Comparison of ENCODE assay signal across 9 cellular contexts in the genomic region with DNA sequence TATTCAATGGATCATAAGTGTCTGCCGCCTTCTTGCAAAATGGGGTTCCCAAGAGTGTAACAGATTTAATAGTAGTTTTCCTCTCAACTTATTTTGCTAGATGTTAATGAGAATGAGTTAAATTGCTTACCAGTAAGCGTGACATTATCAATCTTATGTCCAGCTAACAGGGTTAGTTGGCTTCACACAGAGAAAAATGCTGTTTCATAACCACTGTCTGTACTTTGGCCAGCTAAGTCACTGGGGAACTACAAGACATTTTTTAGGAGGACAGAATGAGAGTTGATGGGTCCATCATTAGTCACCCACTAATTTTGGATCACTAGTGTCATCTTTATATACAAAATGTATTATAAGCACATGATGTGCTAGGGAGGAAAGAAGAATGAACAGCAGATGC. TPM values are rescaled to one million over a fixed set of nuclear protein-coding genes. Genes with fewer than 3 reads are reported as not detected.
DNase-seq lines count a peak whose midpoint lies in the region; ATAC-seq, FAIRE-seq and TF ChIP-seq lines count a peak whose summit lies in the region.
"Had no signal": no experiment of that assay in that cellular context is flagged by ENCODE, and none has a peak within 500 bp of the region (broad histone marks: within the 10 kb centered on the region; RNA-seq: fewer than 3 reads in every experiment).

No MANE protein-coding gene starts in this region.

- H3K4me3 ChIP-seq in BLaER1 treated with 17β-estradiol and CSF1 and Interleukin-3, amounts not matched to agents 10 nM and 100 nM: peak overlapping the region; percentile 73 to 86 (median 80)
- H3K4me3 ChIP-seq in endothelial cell of umbilical vein (replicated peaks in 1 of 3; ENCODE audit: insufficient read depth in 1 of 3, low read depth in 1 of 3, low read length in 3 of 3) (peak overlapping the region in 2 of 3 experiments; percentile 75 to 84), osteoblast (ENCODE audit: insufficient read depth, low read length) (peak overlapping the region; percentile 76)

- intact Hi-C loops in endothelial cell of umbilical vein (cut with micrococcal nuclease): no loop called here

- H3K27me3 Mint-ChIP-seq in T-helper 17 cell: no peaks in the 10 kb centered on the region

- H3K79me2 ChIP-seq in endothelial cell of umbilical vein (ENCODE audit: control insufficient read depth, insufficient read depth, low read length) (peaks cover 22% of the 10 kb centered on the region), osteoblast (ENCODE audit: insufficient read depth, low read length) (peaks cover 50% of the 10 kb centered on the region)

- no peak overlapping the region for H3K27ac Mint-ChIP-seq in T-helper 17 cell

- dilution Hi-C loops in endothelial cell of umbilical vein (cut with MboI; ENCODE audit: extremely low pct_ligation_motif_present, low sequenced_read_pairs): no loop called here

- peaks cover 21% of the 10 kb centered on the region for H3K4me1 Mint-ChIP-seq in T-helper 17 cell

- TF ChIP-seq POLR2A in endothelial cell of umbilical vein (IDR thresholded peaks at IDR 0.05; ENCODE audit: low read depth, low read length): no peak

- peaks cover 9 to 26% (median 19%) of the 10 kb centered on the region in 11 experiments for H3K36me3 ChIP-seq in BLaER1 treated with 17β-estradiol and CSF1 and Interleukin-3, amounts not matched to agents 10 nM and 100 nM
- H3K36me3 ChIP-seq in endothelial cell of umbilical vein (ENCODE audit: control insufficient read depth in 2 of 2, extremely low read depth in 1 of 2, insufficient read depth in 2 of 2, low read length in 2 of 2) (peaks cover 0 to 3% of the 10 kb centered on the region in 2 experiments), osteoblast (ENCODE audit: insufficient read depth, low read length) (peaks cover 9% of the 10 kb centered on the region)

- H3K27me3 ChIP-seq in BLaER1 treated with 17β-estradiol and CSF1 and Interleukin-3, amounts not matched to agents 10 nM and 100 nM: no peaks in the 10 kb centered on the region
- no peaks in the 10 kb centered on the region for H3K27me3 ChIP-seq in endothelial cell of umbilical vein (ENCODE audit: control insufficient read depth in 2 of 2, insufficient read depth in 2 of 2, low read length in 2 of 2)
- no peaks in the 10 kb centered on the region for H3K27me3 ChIP-seq in osteoblast (ENCODE audit: insufficient read depth, low read length)

- peaks cover 5% of the 10 kb centered on the region for H3K36me3 Mint-ChIP-seq in T-helper 17 cell (ENCODE audit: low read depth)

- H3K9ac ChIP-seq in BLaER1 treated with 17β-estradiol and CSF1 and Interleukin-3, amounts not matched to agents 10 nM and 100 nM: peak overlapping the region; percentile 88 to 98 (median 91)
- H3K9ac ChIP-seq in endothelial cell of umbilical vein (replicated peaks; ENCODE audit: extremely low read depth, insufficient read depth, low read length): peak overlapping the region; percentile 89

- DNase-seq in NAMALWA (ENCODE audit: low spot score): peak; percentile 21
- no peak for DNase-seq in endothelial cell of umbilical vein (ENCODE audit: low read depth, low spot score)
- peak; percentile 18 for DNase-seq in osteoblast (ENCODE audit: insufficient read length, low spot score, missing footprints)
- DNase-seq in activated effector memory CD4-positive, alpha-beta T cell treated with Interleukin-2 at 50 U/mL for 16 hours: no peak
- DNase-seq in NCI-H1694 (lab: John Stamatoyannopoulos, UW): no peak
- DNase-seq in T-helper 17 cell: no peak
- DNase-seq: WERI-Rb-1 had no signal

- no peak overlapping the region for H2AFZ ChIP-seq in endothelial cell of umbilical vein (ENCODE audit: low read depth, low read length)
- no peak overlapping the region for H2AFZ ChIP-seq in osteoblast (ENCODE audit: low read length)

- no TSS peak for BruUV-seq in endothelial cell of umbilical vein (replicated peaks; lab: Mats Ljungman, UMichigan)

- H3K4me1 ChIP-seq in BLaER1 treated with 17β-estradiol and CSF1 and Interleukin-3, amounts not matched to agents 10 nM and 100 nM: peaks cover 21 to 35% (median 25%) of the 10 kb centered on the region in 10 experiments
- H3K4me1 ChIP-seq in endothelial cell of umbilical vein (ENCODE audit: control insufficient read depth, extremely low read depth, insufficient read depth, low read length): peaks cover 6% of the 10 kb centered on the region
- H3K4me1 ChIP-seq in osteoblast (ENCODE audit: insufficient read depth, low read length): peaks cover 24% of the 10 kb centered on the region

- H3K9me3 ChIP-seq in BLaER1 treated with 17β-estradiol and CSF1 and Interleukin-3, amounts not matched to agents 10 nM and 100 nM (replicated peaks in 1 of 11): no peaks in the 10 kb centered on the region
- H3K9me3 ChIP-seq in endothelial cell of umbilical vein (replicated peaks; ENCODE audit: control insufficient read depth, insufficient read depth, low read length) (no peaks in the 10 kb centered on the region), osteoblast (ENCODE audit: low read depth, low read length) (no peaks in the 10 kb centered on the region), T-helper 17 cell (ENCODE audit: control insufficient read depth, low read length, poor library complexity, severe bottlenecking) (no peaks in the 10 kb centered on the region)

- ATAC-seq in GM21360 (IDR thresholded peaks at IDR 0.05; ENCODE audit: unreplicated experiment) (no peak), T-helper 17 cell (no peak)

- POLR2A ChIA-PET in endothelial cell of umbilical vein (lab: Charles Lee): no interaction called here

- peak overlapping the region in 10 of 11 experiments; percentile 88 to 99 (median 95); a peak in 15 of 22 replicates for H3K27ac ChIP-seq in BLaER1 treated with 17β-estradiol and CSF1 and Interleukin-3, amounts not matched to agents 10 nM and 100 nM
- H3K27ac ChIP-seq in endothelial cell of umbilical vein (ENCODE audit: insufficient read depth, low read depth, low read length) (no peak overlapping the region), osteoblast (ENCODE audit: low read depth, low read length) (peak overlapping the region; percentile 89)

- TF ChIP-seq CTCF in endothelial cell of umbilical vein (IDR thresholded peaks at IDR 0.05; ENCODE audit: extremely low read depth in 1 of 2, insufficient read depth in 1 of 2, low read depth in 1 of 2, low read length in 2 of 2) (no peak), osteoblast (IDR thresholded peaks at IDR 0.05; ENCODE audit: extremely low read depth, low read depth, low read length) (no peak)

- no peak overlapping the region for H3K4me3 Mint-ChIP-seq in T-helper 17 cell

- H3K9me1 ChIP-seq in endothelial cell of umbilical vein (replicated peaks; ENCODE audit: control insufficient read depth, extremely low read depth, insufficient read depth, low read length): no peaks in the 10 kb centered on the region

- FAIRE-seq in endothelial cell of umbilical vein (lab: Jason Lieb, UNC): no peak

- peaks cover 0 to 27% (median 4%) of the 10 kb centered on the region in 11 experiments; a peak in 7 of 22 replicates for H4K20me1 ChIP-seq in BLaER1 treated with 17β-estradiol and CSF1 and Interleukin-3, amounts not matched to agents 10 nM and 100 nM
- no peaks in the 10 kb centered on the region for H4K20me1 ChIP-seq in endothelial cell of umbilical vein (replicated peaks; ENCODE audit: control insufficient read depth, extremely low read depth, insufficient read depth, low read length)
- H4K20me1 ChIP-seq in osteoblast (ENCODE audit: insufficient read depth, low read length): peaks cover 13% of the 10 kb centered on the region

- H3K4me2 ChIP-seq in BLaER1 treated with 17β-estradiol and CSF1 and Interleukin-3, amounts not matched to agents 10 nM and 100 nM: peak overlapping the region; percentile 77 to 94 (median 85)
- H3K4me2 ChIP-seq in endothelial cell of umbilical vein (ENCODE audit: insufficient read depth, low read length): peak overlapping the region; percentile 97
- H3K4me2 ChIP-seq in osteoblast (ENCODE audit: insufficient read depth, low read length): peak overlapping the region; percentile 84

- CTCF ChIA-PET in endothelial cell of umbilical vein (lab: Charles Lee): no interaction called here

TF ChIP-seq in endothelial cell of umbilical vein, 7 proteins besides CTCF, POLR2A, EP300 and RAD21 (continues in another document):
- TF ChIP-seq GATA2 (IDR thresholded peaks at IDR 0.05; ENCODE audit: insufficient read depth, insufficient read length, low read depth, low read length): no peak
- no peak for TF ChIP-seq FOS (IDR thresholded peaks at IDR 0.05; ENCODE audit: borderline replicate concordance, insufficient read depth, low read length)

RNA-seq across cellular contexts. Expression of a gene that starts 1.4 kb away (rescaled TPM):
- 6.8 and 8.9 TPM in 2 replicates for total RNA-seq in endothelial cell of umbilical vein
- 1.8 and 2.6 TPM in 2 replicates for polyA plus RNA-seq in endothelial cell of umbilical vein
- 3.2 and 3.7 TPM in 2 replicates for polyA plus RNA-seq in endothelial cell of umbilical vein (2011; cell fraction: cytosol; rRNA removed)
- 3.7 and 4.4 TPM in 2 replicates for polyA plus RNA-seq in endothelial cell of umbilical vein (2011; cell fraction: nucleus; rRNA removed)
- 7.4 and 7.8 TPM in 2 replicates for polyA plus RNA-seq in endothelial cell of umbilical vein (2012)
- polyA minus RNA-seq in endothelial cell of umbilical vein: 4.3 and 4.6 TPM in 2 replicates
- 3.7 TPM for polyA minus RNA-seq in endothelial cell of umbilical vein (2011; cell fraction: cytosol; rRNA and poly(A)+ RNA removed)
- 5.9 and 6.1 TPM in 2 replicates for polyA minus RNA-seq in endothelial cell of umbilical vein (2011; cell fraction: nucleus; rRNA and poly(A)+ RNA removed)
- total RNA-seq in osteoblast: 29.3 and 35.1 TPM in 2 replicates
- total RNA-seq in T-helper 17 cell: 10 to 100 TPM; 18.2 to 20.1 TPM

RNA-seq across cellular contexts. Expression of a gene that starts 14.5 kb away (rescaled TPM):
- total RNA-seq in endothelial cell of umbilical vein (1.5 and 1.6 TPM in 2 replicates), osteoblast (0.72 and 1.2 TPM in 2 replicates), T-helper 17 cell (1 to 10 TPM; 5.7 to 9.2 TPM)
- 0.40 and 0.46 TPM in 2 replicates for polyA plus RNA-seq in endothelial cell of umbilical vein
- polyA plus RNA-seq in endothelial cell of umbilical vein (2011; cell fraction: cytosol; rRNA removed): 0.57 and 0.63 TPM in 2 replicates
- polyA plus RNA-seq in endothelial cell of umbilical vein (2011; cell fraction: nucleus; rRNA removed): 2.6 and 2.8 TPM in 2 replicates
- 1.3 and 1.4 TPM in 2 replicates for polyA plus RNA-seq in endothelial cell of umbilical vein (2012)
- 1.4 and 3.7 TPM in 2 replicates for polyA minus RNA-seq in endothelial cell of umbilical vein
- polyA minus RNA-seq in endothelial cell of umbilical vein (2011; cell fraction: cytosol; rRNA and poly(A)+ RNA removed): not detected
- polyA minus RNA-seq in endothelial cell of umbilical vein (2011; cell fraction: nucleus; rRNA and poly(A)+ RNA removed): 3.1 and 4.2 TPM in 2 replicates

RNA-seq across cellular contexts. Expression of a gene that starts 18.7 kb away (rescaled TPM):
- 5.4 and 6.4 TPM in 2 replicates for total RNA-seq in endothelial cell of umbilical vein
- polyA plus RNA-seq in endothelial cell of umbilical vein: 6.3 and 7.0 TPM in 2 replicates
- 4.3 and 4.8 TPM in 2 replicates for polyA plus RNA-seq in endothelial cell of umbilical vein (2011; cell fraction: cytosol; rRNA removed)
- 3.3 and 3.8 TPM in 2 replicates for polyA plus RNA-seq in endothelial cell of umbilical vein (2011; cell fraction: nucleus; rRNA removed)
- polyA plus RNA-seq in endothelial cell of umbilical vein (2012): 4.7 and 7.5 TPM in 2 replicates
- polyA minus RNA-seq in endothelial cell of umbilical vein: 11.6 and 14.5 TPM in 2 replicates
- 4.6 TPM for polyA minus RNA-seq in endothelial cell of umbilical vein (2011; cell fraction: cytosol; rRNA and poly(A)+ RNA removed)
- 6.1 and 7.4 TPM in 2 replicates for polyA minus RNA-seq in endothelial cell of umbilical vein (2011; cell fraction: nucleus; rRNA and poly(A)+ RNA removed)
- 7.2 and 8.3 TPM in 2 replicates for total RNA-seq in osteoblast
- total RNA-seq in T-helper 17 cell: 1 to 10 TPM; 5.9 to 7.7 TPM

Comparison
In these comparisons a context has a peak if more than half of its experiments do, and no peak if none do; other contexts are left out.
1. DNase-seq: peak in NAMALWA (single experiment) and osteoblast (single experiment); none in endothelial cell of umbilical vein (single experiment), activated effector memory CD4-positive, alpha-beta T cell treated with Interleukin-2 at 50 U/mL for 16 hours (single experiment), NCI-H1694 (single experiment) and T-helper 17 cell (0 of 3).
2. Peak in every context shown above with its lines, with median percentiles within 50 percentile points of each other: H3K4me2 ChIP-seq and H3K4me3 ChIP-seq.